Comparison of ENCODE assay signal across 27 cellular contexts in the genomic region with DNA sequence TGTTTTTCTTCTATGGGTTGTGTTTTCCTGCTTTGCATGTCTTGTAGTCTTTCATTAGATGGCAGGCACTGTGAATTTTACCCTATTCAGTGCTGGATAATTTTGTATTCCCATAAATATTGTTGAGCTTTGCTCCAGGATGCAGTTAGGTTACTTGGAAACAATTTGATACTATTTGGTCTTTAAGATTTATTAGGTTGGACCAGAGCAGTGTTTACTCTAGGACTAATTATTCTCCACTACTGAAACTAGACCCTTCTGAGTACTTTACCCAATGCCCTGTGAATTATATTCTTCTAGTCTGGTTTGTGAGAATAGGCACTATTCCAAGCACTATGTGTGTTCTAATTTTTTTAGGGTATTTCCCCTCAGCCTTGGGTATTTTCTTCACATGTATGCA. TPM values are rescaled to one million over a fixed set of nuclear protein-coding genes. Genes with fewer than 3 reads are reported as not detected.
DNase-seq lines count a peak whose midpoint lies in the region; ATAC-seq, FAIRE-seq and TF ChIP-seq lines count a peak whose summit lies in the region.
"Had no signal": no experiment of that assay in that cellular context is flagged by ENCODE, and none has a peak within 500 bp of the region (broad histone marks: within the 10 kb centered on the region; RNA-seq: fewer than 3 reads in every experiment).

No MANE protein-coding gene starts in this region.

- no peaks in the 10 kb centered on the region for H3K9me3 Mint-ChIP-seq in CD8-positive, alpha-beta memory T cell
- peaks cover 0 to 2% (median 0%) of the 10 kb centered on the region in 3 donors for H3K9me3 Mint-ChIP-seq in T-cell
- no peaks in the 10 kb centered on the region for H3K9me3 Mint-ChIP-seq in natural killer cell treated with Interleukin-12 subunit alpha and Interleukin-12 subunit beta and Interleukin-15 and Interleukin-18, amount 100 ng/mL, for 72 hours

- H3K4me3 Mint-ChIP-seq in CD8-positive, alpha-beta memory T cell, result no peak overlapping the region
- H3K4me3 Mint-ChIP-seq in T-cell, result peak overlapping the region in 1 of 3 donors; percentile 50
- H3K4me3 Mint-ChIP-seq in natural killer cell treated with Interleukin-12 subunit alpha and Interleukin-12 subunit beta and Interleukin-15 and Interleukin-18, amount 100 ng/mL, for 72 hours, result no peak overlapping the region
- H3K4me3 Mint-ChIP-seq: activated CD4-positive, alpha-beta memory T cell treated with anti-CD3 and anti-CD28 coated beads for 36 hours had no signal

- FAIRE-seq in GM12891 (lab: Jason Lieb, UNC), result peak; percentile 16
- FAIRE-seq: pancreas had no signal

- H3K9me3 ChIP-seq in CD8-positive, alpha-beta memory T cell (ENCODE audit: low read length), result no peaks in the 10 kb centered on the region
- H3K9me3 ChIP-seq in WERI-Rb-1 (ENCODE audit: severe bottlenecking) (peaks cover 2% of the 10 kb centered on the region), ascending aorta (peaks cover 0 to 4% of the 10 kb centered on the region in 2 donors)
- H3K9me3 ChIP-seq: gastrocnemius medialis, HAP-1, pancreas had no signal

- peak overlapping the region in 5 of 8 donors; percentile 22 to 82 (median 66) for H3K27ac Mint-ChIP-seq in CD8-positive, alpha-beta memory T cell
- H3K27ac Mint-ChIP-seq in T-cell, result peak overlapping the region; percentile 40 to 66
- H3K27ac Mint-ChIP-seq in natural killer cell treated with Interleukin-12 subunit alpha and Interleukin-12 subunit beta and Interleukin-15 and Interleukin-18, amount 100 ng/mL, for 72 hours, result peak overlapping the region; percentile 95 to 97
- H3K27ac Mint-ChIP-seq: activated CD4-positive, alpha-beta memory T cell treated with anti-CD3 and anti-CD28 coated beads for 36 hours had no signal

- H3K36me3 Mint-ChIP-seq in CD8-positive, alpha-beta memory T cell, result peaks cover 19 to 34% (median 21%) of the 10 kb centered on the region in 3 donors
- peaks cover 22% of the 10 kb centered on the region for H3K36me3 Mint-ChIP-seq in T-cell
- peaks cover 34% of the 10 kb centered on the region for H3K36me3 Mint-ChIP-seq in natural killer cell treated with Interleukin-12 subunit alpha and Interleukin-12 subunit beta and Interleukin-15 and Interleukin-18, amount 100 ng/mL, for 72 hours

- H3K4me1 ChIP-seq in CD8-positive, alpha-beta memory T cell (ENCODE audit: insufficient read depth, low read length), result peaks cover 15% of the 10 kb centered on the region
- no peaks in the 10 kb centered on the region for H3K4me1 ChIP-seq in ascending aorta
- H3K4me1 ChIP-seq: gastrocnemius medialis, HAP-1, left ventricle myocardium inferior, pancreas had no signal

- no peak for ATAC-seq in T-cell (replicated peaks in 1 of 4)
- no peak for ATAC-seq in natural killer cell treated with Interleukin-12 subunit alpha and Interleukin-12 subunit beta and Interleukin-15 and Interleukin-18, amount 100 ng/mL, for 72 hours
- ATAC-seq: gastrocnemius medialis, right cardiac atrium had no signal

- H3K4me1 Mint-ChIP-seq in CD8-positive, alpha-beta memory T cell, result peaks cover 49 to 58% (median 52%) of the 10 kb centered on the region in 3 donors
- H3K4me1 Mint-ChIP-seq in T-cell, result peaks cover 41 to 57% (median 50%) of the 10 kb centered on the region in 3 donors
- peaks cover 58 to 64% of the 10 kb centered on the region in 2 donors for H3K4me1 Mint-ChIP-seq in natural killer cell treated with Interleukin-12 subunit alpha and Interleukin-12 subunit beta and Interleukin-15 and Interleukin-18, amount 100 ng/mL, for 72 hours (ENCODE audit: low read depth in 2 of 2)

- no peak for TF ChIP-seq POLR2A in GM12891 (IDR thresholded peaks at IDR 0.05; ENCODE audit: low read depth, low read length)

- H3K27me3 ChIP-seq in CD8-positive, alpha-beta memory T cell (ENCODE audit: insufficient read depth, low read length, poor library complexity, severe bottlenecking), result no peaks in the 10 kb centered on the region
- no peaks in the 10 kb centered on the region for H3K27me3 ChIP-seq in WERI-Rb-1 (ENCODE audit: insufficient read depth, low read depth, severe bottlenecking)
- H3K27me3 ChIP-seq in ascending aorta, result no peaks in the 10 kb centered on the region
- H3K27me3 ChIP-seq: gastrocnemius medialis, pancreas had no signal

- intact Hi-C loops in ascending aorta (cut with DNase I), result no loop called here

- POLR2A ChIA-PET in CD8-positive, alpha-beta memory T cell (lab: Charles Lee), result interaction anchor here (0.6 to 0.7 kb wide), 2 partner anchors 64 to 201 kb away, joined by 3 to 4 read pairs; no protein-coding TSS in a partner anchor
- POLR2A ChIA-PET in T-cell (lab: Charles Lee), result no interaction called here

- TF ChIP-seq CTCF in WERI-Rb-1 (IDR thresholded peaks at IDR 0.05; ENCODE audit: low read depth, low read length) (no peak), ascending aorta (IDR thresholded peaks at IDR 0.05) (no peak), coronary artery (IDR thresholded peaks at IDR 0.05) (no peak)

- H3K27ac ChIP-seq in CD8-positive, alpha-beta memory T cell (ENCODE audit: low read depth, low read length), result no peak overlapping the region
- H3K27ac ChIP-seq in WERI-Rb-1, result no peak overlapping the region
- H3K27ac ChIP-seq in ascending aorta, result no peak overlapping the region
- no peak overlapping the region for H3K27ac ChIP-seq in coronary artery
- H3K27ac ChIP-seq: gastrocnemius medialis, HL-60, left ventricle myocardium inferior, pancreas had no signal

- H3K27me3 Mint-ChIP-seq in CD8-positive, alpha-beta memory T cell, result peaks cover 0 to 2% of the 10 kb centered on the region in 2 donors
- no peaks in the 10 kb centered on the region for H3K27me3 Mint-ChIP-seq in T-cell
- no peaks in the 10 kb centered on the region for H3K27me3 Mint-ChIP-seq in natural killer cell treated with Interleukin-12 subunit alpha and Interleukin-12 subunit beta and Interleukin-15 and Interleukin-18, amount 100 ng/mL, for 72 hours
- H3K27me3 Mint-ChIP-seq: activated CD4-positive, alpha-beta memory T cell treated with anti-CD3 and anti-CD28 coated beads for 36 hours; naive B cell had no signal

- no peak overlapping the region for H3K4me3 ChIP-seq in CD8-positive, alpha-beta memory T cell (ENCODE audit: low read length)
- H3K4me3 ChIP-seq in WERI-Rb-1 (ENCODE audit: low read depth, low read length), result no peak overlapping the region
- H3K4me3 ChIP-seq in ascending aorta, result no peak overlapping the region
- H3K4me3 ChIP-seq in coronary artery, result no peak overlapping the region
- H3K4me3 ChIP-seq: gastrocnemius medialis, HAP-1, left ventricle myocardium inferior, pancreas had no signal

- CTCF ChIA-PET in CD8-positive, alpha-beta memory T cell (lab: Charles Lee), result interaction anchor here (1.6 kb wide), 1 partner anchor 19 kb away, joined by 6 read pairs; no protein-coding TSS in a partner anchor
- CTCF ChIA-PET in T-cell (lab: Charles Lee), result interaction anchor here in 1 of 2 donors (0.7 kb wide), 1 partner anchor 11 kb away, joined by 4 read pairs; no protein-coding TSS in a partner anchor

- no peak for DNase-seq in CD8-positive, alpha-beta memory T cell
- DNase-seq in GM12891 (ENCODE audit: insufficient read length, low spot score) (no peak), T-cell (no peak), WERI-Rb-1 (no peak), ascending aorta (ENCODE audit: low spot score in 2 of 2) (no peak), coronary artery (ENCODE audit: low spot score) (no peak)
- DNase-seq in natural killer cell treated with Interleukin-12 subunit alpha and Interleukin-12 subunit beta and Interleukin-15 and Interleukin-18, amount 100 ng/mL, for 72 hours (ENCODE audit: low spot score), result no peak
- DNase-seq: activated CD4-positive, alpha-beta memory T cell treated with anti-CD3 and anti-CD28 coated beads for 36 hours; activated effector memory CD4-positive, alpha-beta T cell treated with Interleukin-2 at 50 U/mL for 16 hours; gastrocnemius medialis; hippocampal formation; Kasumi-1; left ventricle myocardium inferior; naive B cell; NCI-H1048; NCI-H2029; NCI-H345; NCI-H774; OCI-M1; pancreas; right cardiac atrium; Right ventricle myocardium superior; stimulated activated CD4-positive, alpha-beta T cell treated with anti-CD3 and anti-CD28 coated beads, Interleukin-12 subunit alpha, Interleukin-12 subunit beta, amount 100 ng/mL, for 4 hours; stimulated activated CD4-positive, alpha-beta T cell treated with anti-CD3 and anti-CD28 coated beads, Interleukin-4, amount 100 ng/mL, for 24 hours; stimulated activated naive CD4-positive, alpha-beta T cell treated with Interleukin-2 at 50 U/mL for 16 hours had no signal

- no peaks in the 10 kb centered on the region for H3K36me3 ChIP-seq in CD8-positive, alpha-beta memory T cell (ENCODE audit: insufficient read depth, low read length)
- no peaks in the 10 kb centered on the region for H3K36me3 ChIP-seq in WERI-Rb-1
- no peaks in the 10 kb centered on the region for H3K36me3 ChIP-seq in ascending aorta
- H3K36me3 ChIP-seq: gastrocnemius medialis, HAP-1 had no signal

TF ChIP-seq in GM12891, 5 proteins besides CTCF, POLR2A, EP300 and RAD21:
- TF ChIP-seq POU2F2 (IDR thresholded peaks at IDR 0.05; ENCODE audit: low read depth, low read length) (no peak), TAF1 (IDR thresholded peaks at IDR 0.05; ENCODE audit: low read depth, low read length) (no peak), PAX5 (IDR thresholded peaks at IDR 0.05; ENCODE audit: insufficient read depth, low read length, severe bottlenecking) (no peak), SPI1 (IDR thresholded peaks at IDR 0.05; ENCODE audit: low read depth, low read length) (no peak), POLR2AphosphoS5 (IDR thresholded peaks at IDR 0.05; ENCODE audit: low read depth, low read length) (no peak)

RNA-seq across cellular contexts. Expression of gene TASOR, which starts 37.8 kb away (rescaled TPM):
- total RNA-seq in CD8-positive, alpha-beta memory T cell, result 10 to 100 TPM; 60.7 to 62.7 TPM
- polyA plus RNA-seq in CD8-positive, alpha-beta memory T cell, result 34.7 TPM
- polyA plus RNA-seq in GM12891 (2012; ENCODE audit: low read depth, missing spikeins), result 32.0 TPM
- total RNA-seq in T-cell, result 10 to 100 TPM; 69.5 to 81.7 (median 75.8) TPM
- total RNA-seq in natural killer cell treated with Interleukin-12 subunit alpha and Interleukin-12 subunit beta and Interleukin-15 and Interleukin-18, amount 100 ng/mL, for 72 hours, result 10 to 100 TPM; 50.4 to 56.4 TPM
- total RNA-seq in ascending aorta, result 53.4 TPM
